Comparison of ENCODE assay signal across 16 cellular contexts in genomic region chr1:15899266-15899665, GRCh38.
"Had no signal": no experiment of that assay in that cellular context is flagged by ENCODE, and none has a peak within 500 bp of the region (broad histone marks: within the 10 kb centered on the region; RNA-seq: fewer than 3 reads in every experiment).

No MANE protein-coding gene starts in this region.

- H3K9me3 ChIP-seq: neutrophil, transverse colon, uterus had no signal

- H3K36me3 ChIP-seq: transverse colon, uterus had no signal

- H3K27ac ChIP-seq: neutrophil, transverse colon, uterus, WERI-Rb-1 had no signal

- H3K27me3 Mint-ChIP-seq: activated CD4-positive, alpha-beta T cell treated with anti-CD3 and anti-CD28 coated beads for 36 hours; activated naive CD8-positive, alpha-beta T cell treated with anti-CD3 and anti-CD28 coated beads, Interleukin-2, amount 10 ng/mL, durations not matched to agents 7 days and 5 days; memory B cell; naive thymus-derived CD4-positive, alpha-beta T cell; stimulated activated naive CD8-positive, alpha-beta T cell treated with anti-CD3 and anti-CD28 coated beads, Interleukin-15, Interleukin-2, amounts not matched to agents 100 ng/mL and 50 ng/mL, for 24 hours had no signal

- H3K27ac Mint-ChIP-seq: activated naive CD8-positive, alpha-beta T cell treated with anti-CD3 and anti-CD28 coated beads, Interleukin-2, amount 10 ng/mL, durations not matched to agents 7 days and 5 days; memory B cell; stimulated activated naive CD8-positive, alpha-beta T cell treated with anti-CD3 and anti-CD28 coated beads, Interleukin-15, Interleukin-2, amounts not matched to agents 100 ng/mL and 50 ng/mL, for 24 hours had no signal

- H3K9me3 Mint-ChIP-seq: activated naive CD8-positive, alpha-beta T cell treated with anti-CD3 and anti-CD28 coated beads, Interleukin-2, amount 10 ng/mL, durations not matched to agents 7 days and 5 days; memory B cell had no signal

- H3K27me3 ChIP-seq: neutrophil, transverse colon, uterus had no signal

- DNase-seq: activated CD4-positive, alpha-beta T cell treated with anti-CD3 and anti-CD28 coated beads for 36 hours; activated CD4-positive, alpha-beta T cell treated with anti-CD3 and anti-CD28 coated beads, Interleukin-2, amount 50 U/mL, for 48 hours; activated naive CD8-positive, alpha-beta T cell treated with anti-CD3 and anti-CD28 coated beads, Interleukin-2, amount 10 ng/mL, durations not matched to agents 7 days and 5 days; amygdala; caudate nucleus; foreskin melanocyte; head of caudate nucleus; naive thymus-derived CD4-positive, alpha-beta T cell; retina; T-helper 2 cell; transverse colon; uterus; WERI-Rb-1 had no signal

- H3K4me3 ChIP-seq: transverse colon, uterus had no signal

- ATAC-seq: activated CD4-positive, alpha-beta T cell treated with anti-CD3 and anti-CD28 coated beads for 36 hours; naive thymus-derived CD4-positive, alpha-beta T cell had no signal

- H3K4me1 ChIP-seq: uterus had no signal

- H3K4me3 Mint-ChIP-seq: activated CD4-positive, alpha-beta T cell treated with anti-CD3 and anti-CD28 coated beads for 36 hours; activated naive CD8-positive, alpha-beta T cell treated with anti-CD3 and anti-CD28 coated beads, Interleukin-2, amount 10 ng/mL, durations not matched to agents 7 days and 5 days; memory B cell; stimulated activated naive CD8-positive, alpha-beta T cell treated with anti-CD3 and anti-CD28 coated beads, Interleukin-15, Interleukin-2, amounts not matched to agents 100 ng/mL and 50 ng/mL, for 24 hours had no signal
